In genomic region chrX:37347420-37347819, GRCh38 we compare ENCODE assay signal across 1 cellular context.
A peak's percentile ranks its signal among the peaks of the same experiment; 100 is the strongest.
TF ChIP-seq lines count a peak whose summit lies in the region.

No MANE protein-coding gene starts in this region.

TF ChIP-seq in HepG2, 621 proteins besides CTCF, POLR2A, EP300 and RAD21 (continued from another document):
- TF ChIP-seq ARID3A (IDR thresholded peaks at IDR 0.05; ENCODE audit: low read depth, low read length), result 0 out of 2 replicates have a peak, but pooled peaks have one; percentile 24
- peak; percentile 79 for TF ChIP-seq CEBPG (CRISPR knock-in tag; IDR thresholded peaks at IDR 0.05)
- TF ChIP-seq ZBTB21 (CRISPR knock-in tag; IDR thresholded peaks at IDR 0.05), result no peak
- TF ChIP-seq SSRP1 (CRISPR knock-in tag; IDR thresholded peaks at IDR 0.05), result no peak
- no peak for TF ChIP-seq NFYB (CRISPR knock-in tag; IDR thresholded peaks at IDR 0.05)
- TF ChIP-seq BRF2 (CRISPR knock-in tag; IDR thresholded peaks at IDR 0.05), result no peak
- peak; percentile 48 for TF ChIP-seq NFYC (CRISPR knock-in tag; IDR thresholded peaks at IDR 0.05)
